9 cellular contexts compared by ENCODE assay signal in the genomic region with DNA sequence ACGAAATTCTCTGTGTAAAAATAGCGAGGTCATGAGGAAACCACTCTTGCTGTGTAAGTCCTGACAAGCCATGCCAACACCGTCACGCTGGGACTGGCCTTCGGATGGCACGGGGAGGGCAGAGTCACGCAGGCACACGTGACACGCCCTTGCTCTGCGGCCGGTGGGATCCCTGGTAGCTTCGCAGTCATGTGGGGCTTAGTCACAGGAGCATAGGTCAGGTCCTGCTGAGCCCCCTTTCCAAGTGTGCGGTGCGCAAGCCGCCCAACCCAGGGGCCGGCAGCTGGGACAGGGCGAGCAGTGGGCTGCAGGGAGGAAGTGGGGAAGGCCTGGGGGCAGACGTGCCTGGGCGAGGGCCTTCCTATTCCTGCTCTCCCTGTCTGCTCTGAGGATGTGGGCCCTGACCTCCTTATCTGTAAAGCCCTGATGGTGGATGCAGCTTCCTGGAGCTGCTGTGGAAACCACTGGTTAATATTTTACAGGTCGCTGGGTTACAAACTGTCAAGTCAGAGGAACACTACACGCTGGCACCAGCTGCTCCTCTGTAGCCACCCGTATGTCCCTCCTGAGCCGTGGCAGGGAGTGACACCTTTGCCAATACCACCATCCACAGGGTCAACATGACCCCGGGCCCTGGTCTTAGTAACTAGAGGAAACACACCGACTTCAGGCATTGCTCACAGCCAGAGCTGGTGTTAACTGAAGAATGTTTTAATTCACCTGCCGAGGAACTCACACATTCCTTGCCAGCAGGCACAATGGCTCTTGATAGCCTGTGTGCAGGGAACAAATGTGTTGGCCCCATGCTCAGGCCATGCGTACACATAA. TPM values are rescaled to one million over a fixed set of nuclear protein-coding genes. Genes with fewer than 3 reads are reported as not detected.
DNase-seq lines count a peak whose midpoint lies in the region; ATAC-seq, FAIRE-seq and TF ChIP-seq lines count a peak whose summit lies in the region.
"Had no signal": no experiment of that assay in that cellular context is flagged by ENCODE, and none has a peak within 500 bp of the region (broad histone marks: within the 10 kb centered on the region; RNA-seq: fewer than 3 reads in every experiment).

No MANE protein-coding gene starts in this region.

- intact Hi-C loops in activated B cell treated with CpG ODN at 0.5 μM for 24 hours (cut with micrococcal nuclease) = no loop called here
- intact Hi-C loops in ovary (cut with DNase I) = no loop called here

- H3K36me3 ChIP-seq in fibroblast of lung (ENCODE audit: control insufficient read depth, insufficient read depth, low read length) = no peaks in the 10 kb centered on the region
- H3K36me3 ChIP-seq in ovary = no peaks in the 10 kb centered on the region

- H3K4me3 Mint-ChIP-seq in activated B cell treated with CpG ODN at 0.5 μM for 24 hours = no peak overlapping the region

- H3K9me3 ChIP-seq in fibroblast of lung (ENCODE audit: control insufficient read depth, insufficient read depth, low read depth, low read length) (no peaks in the 10 kb centered on the region), ovary (no peaks in the 10 kb centered on the region)

- H3K27ac ChIP-seq in fibroblast of lung (ENCODE audit: insufficient read depth, low read length) = no peak overlapping the region
- peak overlapping the region; percentile 61 to 83 for H3K27ac ChIP-seq in ovary

- peak; percentile 61 for TF ChIP-seq EP300 in ovary (IDR thresholded peaks at IDR 0.05)

- no peak overlapping the region for H3K4me3 ChIP-seq in fibroblast of lung (replicated peaks in 1 of 4; ENCODE audit: control extremely low read depth in 1 of 4, insufficient read depth in 1 of 4, low read depth in 3 of 4, low read length in 4 of 4)
- no peak overlapping the region for H3K4me3 ChIP-seq in ovary

- ATAC-seq in HG03469 (IDR thresholded peaks at IDR 0.05; ENCODE audit: unreplicated experiment) (peak; percentile 63), activated B cell treated with CpG ODN at 0.5 μM for 24 hours (ENCODE audit: low read depth) (peak; percentile 49)
- ATAC-seq: HCT116 had no signal

- H3K27me3 Mint-ChIP-seq in activated B cell treated with CpG ODN at 0.5 μM for 24 hours = no peaks in the 10 kb centered on the region

- TF ChIP-seq CTCF in activated B cell treated with CpG ODN at 0.5 μM for 24 hours (IDR thresholded peaks at IDR 0.05) (no peak), fibroblast of lung (conservative IDR thresholded peaks at IDR 0.05 in 1 of 2, IDR thresholded peaks at IDR 0.05 in 1 of 2; ENCODE audit: low read depth in 1 of 2, low read length in 2 of 2) (no peak), ovary (IDR thresholded peaks at IDR 0.05) (no peak), GM10266 (IDR thresholded peaks at IDR 0.05; ENCODE audit: control insufficient read depth, insufficient read depth, low read depth, missing control alignments) (no peak)

- CTCF ChIA-PET in activated B cell treated with CpG ODN at 0.5 μM for 24 hours (lab: Charles Lee) = interaction anchor here (1.4 kb wide), 1 partner anchor 9 kb away, joined by 4 read pairs; no protein-coding TSS in a partner anchor

- POLR2A ChIA-PET in activated B cell treated with CpG ODN at 0.5 μM for 24 hours (lab: Charles Lee) = interaction anchor here (0.7 to 2.4 kb wide), 4 partner anchors 9 to 49 kb away, joined by 3 to 11 read pairs (median 4); no protein-coding TSS in a partner anchor

- no peaks in the 10 kb centered on the region for H4K20me1 ChIP-seq in fibroblast of lung (ENCODE audit: control insufficient read depth, extremely low read depth, insufficient read depth, low read length)

- H3K36me3 Mint-ChIP-seq in activated B cell treated with CpG ODN at 0.5 μM for 24 hours (ENCODE audit: low read depth) = peaks cover 65% of the 10 kb centered on the region

- H3K79me2 ChIP-seq in fibroblast of lung (ENCODE audit: control insufficient read depth, insufficient read depth, low read length) = no peaks in the 10 kb centered on the region

- H3K9me3 Mint-ChIP-seq in activated B cell treated with CpG ODN at 0.5 μM for 24 hours = no peaks in the 10 kb centered on the region

- peak overlapping the region; percentile 66 for H3K27ac Mint-ChIP-seq in activated B cell treated with CpG ODN at 0.5 μM for 24 hours

- no peak overlapping the region for H2AFZ ChIP-seq in fibroblast of lung (ENCODE audit: low read length)

- TF ChIP-seq POLR2A in ovary (IDR thresholded peaks at IDR 0.05) = no peak

- peaks cover 43% of the 10 kb centered on the region for H3K4me1 Mint-ChIP-seq in activated B cell treated with CpG ODN at 0.5 μM for 24 hours

- WGBS in ovary, 3 donors = 32 to 53% (median 38%) methylated on average over 27 of the region's 27 CpGs

- no peak overlapping the region for H3K4me2 ChIP-seq in fibroblast of lung (ENCODE audit: extremely low read depth, insufficient read depth, low read length)

- H3K27me3 ChIP-seq in fibroblast of lung (ENCODE audit: control insufficient read depth, insufficient read depth, low read length) (no peaks in the 10 kb centered on the region), ovary (no peaks in the 10 kb centered on the region)

- DNase-seq in AG20443 (ENCODE audit: low spot score) = peak; percentile 93
- peak; percentile 83 for DNase-seq in GM19239 (ENCODE audit: insufficient read length, low spot score)
- no peak for DNase-seq in activated B cell treated with CpG ODN at 0.5 μM for 24 hours
- DNase-seq in fibroblast of lung (ENCODE audit: low read depth in 2 of 2) = peak; percentile 70 to 98
- peak; percentile 71 to 87 (median 82) for DNase-seq in ovary
- DNase-seq in NCI-H82 treated with DMSO at 0.1 percent for 48 hours (lab: John Stamatoyannopoulos, UW; ENCODE audit: unreplicated experiment) = no peak
- no peak for DNase-seq in GM10266 (ENCODE audit: extremely low spot score)

- H3K4me1 ChIP-seq in fibroblast of lung (ENCODE audit: control insufficient read depth, extremely low read depth, insufficient read depth, low read length) (peaks cover 6% of the 10 kb centered on the region), ovary (ENCODE audit: insufficient read depth) (peaks cover 13% of the 10 kb centered on the region)

- FAIRE-seq in GM19239 (lab: Jason Lieb, UNC) = peak; percentile 98

- H3K9ac ChIP-seq in fibroblast of lung (ENCODE audit: insufficient read depth, low read length) = no peak overlapping the region

RNA-seq across cellular contexts. Expression of a gene that starts 17.8 kb away (rescaled TPM):
- 88.0 and 92.7 TPM in 2 replicates for total RNA-seq in activated B cell treated with CpG ODN at 0.5 μM for 24 hours
- total RNA-seq in fibroblast of lung = 3.6 and 7.2 TPM in 2 replicates
- polyA plus RNA-seq in fibroblast of lung = 2.3 and 2.4 TPM in 2 replicates
- 1.9 and 2.0 TPM in 2 replicates for polyA plus RNA-seq in fibroblast of lung (2012)
- polyA minus RNA-seq in fibroblast of lung (ENCODE audit: low replicate concordance) = 2.6 and 3.3 TPM in 2 replicates
- total RNA-seq in ovary = 10 to 100 TPM; 19.9 to 38.2 (median 24.2) TPM
- polyA plus RNA-seq in ovary = 10 to 100 TPM in 1 of 2 donors, 1 to 10 TPM in 1; 7.1 to 21.6 TPM

Comparison
In these comparisons a context has a peak if more than half of its experiments do, and no peak if none do; other contexts are left out.
1. DNase-seq: peak in AG20443 (single experiment), GM19239 (single experiment), fibroblast of lung (2 of 2) and ovary (5 of 5); none in activated B cell treated with CpG ODN at 0.5 μM for 24 hours (single experiment), NCI-H82 treated with DMSO at 0.1 percent for 48 hours (single experiment) and GM10266 (single experiment).